Comparison of ENCODE assay signal across 29 cellular contexts in the genomic region with DNA sequence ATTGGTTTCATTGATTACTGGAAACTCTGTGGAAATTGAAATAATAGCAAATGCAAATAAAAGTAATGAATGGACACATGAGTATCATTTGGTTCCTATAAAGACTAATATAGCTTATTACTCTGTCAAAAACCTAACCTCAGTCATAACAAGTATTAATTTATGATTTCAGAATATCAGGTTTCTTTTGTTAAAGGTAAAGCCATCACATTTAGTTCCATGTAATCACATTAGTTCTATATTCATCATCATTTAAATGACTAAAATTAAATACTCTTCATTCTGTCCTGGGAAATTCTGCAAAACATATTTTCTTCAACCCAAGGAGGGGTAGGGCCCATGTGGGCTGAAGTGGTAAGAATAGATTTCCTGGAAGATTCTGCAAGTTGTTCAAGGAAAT.
DNase-seq lines count a peak whose midpoint lies in the region; ATAC-seq and TF ChIP-seq lines count a peak whose summit lies in the region.
"Had no signal": no experiment of that assay in that cellular context is flagged by ENCODE, and none has a peak within 500 bp of the region (broad histone marks: within the 10 kb centered on the region; RNA-seq: fewer than 3 reads in every experiment).

No MANE protein-coding gene starts in this region.

- H3K9ac ChIP-seq in SK-N-SH = no peak overlapping the region
- H3K9ac ChIP-seq: BLaER1; BLaER1 treated with 17β-estradiol and CSF1 and Interleukin-3, amounts not matched to agents 10 nM and 100 nM had no signal

- H3K9me2 ChIP-seq in SK-N-SH = no peaks in the 10 kb centered on the region

- H3K27ac ChIP-seq in SK-N-SH (ENCODE audit: low read depth in 2 of 2, low read length in 1 of 2) = no peak overlapping the region
- H3K27ac ChIP-seq: 22Rv1; A549; BLaER1; BLaER1 treated with 17β-estradiol and CSF1 and Interleukin-3, amounts not matched to agents 10 nM and 100 nM; C4-2B had no signal

- DNase-seq in SK-N-SH (no peak), NCI-H1092 (lab: John Stamatoyannopoulos, UW) (no peak)
- DNase-seq: 8988T; ACHN; AML-193; BE2C; C1 segment of cervical spinal cord; Caco-2; Calu3; CD4-positive, alpha-beta memory T cell; CD4-positive, alpha-beta T cell; CD4-positive, CD25-positive, alpha-beta regulatory T cell; CD8-positive, alpha-beta memory T cell; CD8-positive, alpha-beta T cell; COR-L47; DMS 273 treated with DMSO at 0.1 percent for 48 hours; DMS153; DMS53; DMS79; DMS79 treated with DMSO at 0.1 percent for 48 hours; DND-41; EL had no signal

- no peak for TF ChIP-seq CTCF in SK-N-SH (IDR thresholded peaks at IDR 0.05)

- no peaks in the 10 kb centered on the region for H3K27me3 ChIP-seq in SK-N-SH (ENCODE audit: insufficient read depth)
- H3K27me3 ChIP-seq: BE2C; BLaER1; BLaER1 treated with 17β-estradiol and CSF1 and Interleukin-3, amounts not matched to agents 10 nM and 100 nM had no signal

- no peaks in the 10 kb centered on the region for H3K4me1 ChIP-seq in SK-N-SH (ENCODE audit: control insufficient read depth in 1 of 2, insufficient read depth in 2 of 2, low read depth in 1 of 2, low read length in 1 of 2)
- H3K4me1 ChIP-seq: A549; BE2C; BLaER1; BLaER1 treated with 17β-estradiol and CSF1 and Interleukin-3, amounts not matched to agents 10 nM and 100 nM; Caco-2 had no signal

- POLR2A ChIA-PET in SK-N-SH (lab: Yijun Ruan, JAX) = no interaction called here

- ATAC-seq in SK-N-SH treated with all-trans-retinoic acid at 6 μM for 48 hours (peak; percentile 65; the same call in 2 of the 3 replicates), GM21423 (IDR thresholded peaks at IDR 0.05; ENCODE audit: unreplicated experiment) (no peak)
- ATAC-seq: A549; CD8-positive, alpha-beta T cell had no signal

- no peak for TF ChIP-seq RAD21 in SK-N-SH (IDR thresholded peaks at IDR 0.05; ENCODE audit: low read length)

- H3K4me2 ChIP-seq in SK-N-SH = no peak overlapping the region
- H3K4me2 ChIP-seq: A549; BLaER1; BLaER1 treated with 17β-estradiol and CSF1 and Interleukin-3, amounts not matched to agents 10 nM and 100 nM had no signal

- H4K20me1 ChIP-seq in SK-N-SH (ENCODE audit: insufficient read depth) = no peaks in the 10 kb centered on the region
- H4K20me1 ChIP-seq: BLaER1; BLaER1 treated with 17β-estradiol and CSF1 and Interleukin-3, amounts not matched to agents 10 nM and 100 nM had no signal

- no peaks in the 10 kb centered on the region for H3K36me3 ChIP-seq in SK-N-SH (replicated peaks in 1 of 2; ENCODE audit: control insufficient read depth in 1 of 2, insufficient read depth in 2 of 2, low read length in 1 of 2)
- H3K36me3 ChIP-seq: BE2C; BLaER1; BLaER1 treated with 17β-estradiol and CSF1 and Interleukin-3, amounts not matched to agents 10 nM and 100 nM had no signal

- H3K9me3 ChIP-seq in SK-N-SH = no peaks in the 10 kb centered on the region
- H3K9me3 ChIP-seq: A549; BE2C; BLaER1; BLaER1 treated with 17β-estradiol and CSF1 and Interleukin-3, amounts not matched to agents 10 nM and 100 nM; Caco-2 had no signal

- no peak for TF ChIP-seq EP300 in SK-N-SH (IDR thresholded peaks at IDR 0.05; ENCODE audit: borderline replicate concordance in 1 of 2, low read depth in 1 of 2, low read length in 1 of 2)

- CTCF ChIA-PET in SK-N-SH (lab: Yijun Ruan, JAX) = interaction anchor here (1.6 kb wide), 1 partner anchor 14 kb away, joined by 5 read pairs; no protein-coding TSS in a partner anchor

- H3K4me3 ChIP-seq in SK-N-SH (ENCODE audit: low read depth in 2 of 2, low read length in 1 of 2) = no peak overlapping the region
- H3K4me3 ChIP-seq: A549; BLaER1; BLaER1 treated with 17β-estradiol and CSF1 and Interleukin-3, amounts not matched to agents 10 nM and 100 nM had no signal

- H2AFZ ChIP-seq in SK-N-SH (ENCODE audit: low read depth) = 0 out of 2 replicates have a peak overlapping the region, but pooled peaks have one; percentile 39

- H3F3A ChIP-seq in SK-N-SH (replicated peaks; ENCODE audit: insufficient read depth) = no peaks in the 10 kb centered on the region

- no peaks in the 10 kb centered on the region for H3K79me2 ChIP-seq in SK-N-SH (ENCODE audit: insufficient read depth)

TF ChIP-seq in SK-N-SH, 30 proteins besides CTCF, POLR2A, EP300 and RAD21 (continues in another document):
- TF ChIP-seq, protein P1, sequence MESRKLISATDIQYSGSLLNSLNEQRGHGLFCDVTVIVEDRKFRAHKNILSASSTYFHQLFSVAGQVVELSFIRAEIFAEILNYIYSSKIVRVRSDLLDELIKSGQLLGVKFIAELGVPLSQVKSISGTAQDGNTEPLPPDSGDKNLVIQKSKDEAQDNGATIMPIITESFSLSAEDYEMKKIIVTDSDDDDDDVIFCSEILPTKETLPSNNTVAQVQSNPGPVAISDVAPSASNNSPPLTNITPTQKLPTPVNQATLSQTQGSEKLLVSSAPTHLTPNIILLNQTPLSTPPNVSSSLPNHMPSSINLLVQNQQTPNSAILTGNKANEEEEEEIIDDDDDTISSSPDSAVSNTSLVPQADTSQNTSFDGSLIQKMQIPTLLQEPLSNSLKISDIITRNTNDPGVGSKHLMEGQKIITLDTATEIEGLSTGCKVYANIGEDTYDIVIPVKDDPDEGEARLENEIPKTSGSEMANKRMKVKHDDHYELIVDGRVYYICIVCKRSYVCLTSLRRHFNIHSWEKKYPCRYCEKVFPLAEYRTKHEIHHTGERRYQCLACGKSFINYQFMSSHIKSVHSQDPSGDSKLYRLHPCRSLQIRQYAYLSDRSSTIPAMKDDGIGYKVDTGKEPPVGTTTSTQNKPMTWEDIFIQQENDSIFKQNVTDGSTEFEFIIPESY (IDR thresholded peaks at IDR 0.05; ENCODE audit: borderline replicate concordance, low read depth) = no peak
- TF ChIP-seq GABPA (IDR thresholded peaks at IDR 0.05; ENCODE audit: low read depth) = no peak
- no peak for TF ChIP-seq ELF1 (IDR thresholded peaks at IDR 0.05)
- TF ChIP-seq JUND (IDR thresholded peaks at IDR 0.05) = no peak
- no peak for TF ChIP-seq RCOR1 (IDR thresholded peaks at IDR 0.05; ENCODE audit: low read length)
- TF ChIP-seq, protein P2, sequence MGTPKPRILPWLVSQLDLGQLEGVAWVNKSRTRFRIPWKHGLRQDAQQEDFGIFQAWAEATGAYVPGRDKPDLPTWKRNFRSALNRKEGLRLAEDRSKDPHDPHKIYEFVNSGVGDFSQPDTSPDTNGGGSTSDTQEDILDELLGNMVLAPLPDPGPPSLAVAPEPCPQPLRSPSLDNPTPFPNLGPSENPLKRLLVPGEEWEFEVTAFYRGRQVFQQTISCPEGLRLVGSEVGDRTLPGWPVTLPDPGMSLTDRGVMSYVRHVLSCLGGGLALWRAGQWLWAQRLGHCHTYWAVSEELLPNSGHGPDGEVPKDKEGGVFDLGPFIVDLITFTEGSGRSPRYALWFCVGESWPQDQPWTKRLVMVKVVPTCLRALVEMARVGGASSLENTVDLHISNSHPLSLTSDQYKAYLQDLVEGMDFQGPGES (IDR thresholded peaks at IDR 0.05; ENCODE audit: low read depth, low read length) = no peak
- TF ChIP-seq TEAD4 (IDR thresholded peaks at IDR 0.05; ENCODE audit: borderline replicate concordance, insufficient read depth) = no peak
- TF ChIP-seq GATA2 (CRISPR knock-in tag; IDR thresholded peaks at IDR 0.05) = no peak
- TF ChIP-seq NFIC (IDR thresholded peaks at IDR 0.05; ENCODE audit: borderline replicate concordance) = no peak

TF ChIP-seq in SK-N-SH treated with all-trans-retinoic acid at 6 μM for 48 hours, 23 proteins besides CTCF, POLR2A, EP300 and RAD21:
- TF ChIP-seq ZC3H10 (CRISPR knock-in tag; IDR thresholded peaks at IDR 0.05) (peak; percentile 93), RARB (CRISPR knock-in tag; IDR thresholded peaks at IDR 0.05) (peak; percentile 51; the same call in 1 of the 2 replicates), ARNTL (CRISPR knock-in tag; IDR thresholded peaks at IDR 0.05; ENCODE audit: borderline replicate concordance, low read depth) (no peak)
- TF ChIP-seq, protein P3, sequence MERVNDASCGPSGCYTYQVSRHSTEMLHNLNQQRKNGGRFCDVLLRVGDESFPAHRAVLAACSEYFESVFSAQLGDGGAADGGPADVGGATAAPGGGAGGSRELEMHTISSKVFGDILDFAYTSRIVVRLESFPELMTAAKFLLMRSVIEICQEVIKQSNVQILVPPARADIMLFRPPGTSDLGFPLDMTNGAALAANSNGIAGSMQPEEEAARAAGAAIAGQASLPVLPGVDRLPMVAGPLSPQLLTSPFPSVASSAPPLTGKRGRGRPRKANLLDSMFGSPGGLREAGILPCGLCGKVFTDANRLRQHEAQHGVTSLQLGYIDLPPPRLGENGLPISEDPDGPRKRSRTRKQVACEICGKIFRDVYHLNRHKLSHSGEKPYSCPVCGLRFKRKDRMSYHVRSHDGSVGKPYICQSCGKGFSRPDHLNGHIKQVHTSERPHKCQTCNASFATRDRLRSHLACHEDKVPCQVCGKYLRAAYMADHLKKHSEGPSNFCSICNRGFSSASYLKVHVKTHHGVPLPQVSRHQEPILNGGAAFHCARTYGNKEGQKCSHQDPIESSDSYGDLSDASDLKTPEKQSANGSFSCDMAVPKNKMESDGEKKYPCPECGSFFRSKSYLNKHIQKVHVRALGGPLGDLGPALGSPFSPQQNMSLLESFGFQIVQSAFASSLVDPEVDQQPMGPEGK (CRISPR knock-in tag; IDR thresholded peaks at IDR 0.05; ENCODE audit: borderline replicate concordance) = peak; percentile 88
